15 cellular contexts compared by ENCODE assay signal in the genomic region with DNA sequence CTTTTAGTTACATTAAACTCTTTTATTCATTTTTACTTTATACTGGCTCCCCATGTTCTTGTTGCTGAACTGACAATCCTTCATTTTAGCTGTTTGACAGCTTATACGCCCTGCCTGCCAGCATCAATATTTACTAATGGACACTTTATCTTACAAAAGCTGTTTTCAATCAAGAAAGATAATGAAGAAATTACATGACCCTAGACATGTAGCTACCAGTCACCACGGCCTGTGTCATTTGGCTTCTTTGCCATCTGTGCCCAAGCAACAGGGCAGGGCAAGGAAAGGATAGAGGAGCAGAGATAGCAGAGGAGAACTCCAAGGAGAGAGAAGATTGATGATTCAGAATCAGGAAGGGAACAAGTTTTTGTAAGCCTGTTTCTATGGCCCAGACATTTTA.
"Had no signal": no experiment of that assay in that cellular context is flagged by ENCODE, and none has a peak within 500 bp of the region (broad histone marks: within the 10 kb centered on the region; RNA-seq: fewer than 3 reads in every experiment).

No MANE protein-coding gene starts in this region.

- DNase-seq: MV-4-11; NCI-H1048; NCI-H1105; NCI-H1436 treated with DMSO at 0.1 percent for 48 hours; NCI-H1694; NCI-H187 treated with DMSO at 0.1 percent for 48 hours; NCI-H2029 treated with DMSO at 0.1 percent for 48 hours; NCI-H2171 treated with DMSO at 0.1 percent for 48 hours; NCI-H446 treated with DMSO at 0.1 percent for 48 hours; NCI-H510A treated with DMSO at 0.1 percent for 48 hours; NCI-H526; NK-92 treated with Interleukin-12 subunit alpha and Interleukin-12 subunit beta, amount 100 ng/mL, for 24 hours; PC-3; SHP77 had no signal

- H3K4me3 ChIP-seq: K562 had no signal
